ENCODE assay signal across 1 cellular context in the genomic region with DNA sequence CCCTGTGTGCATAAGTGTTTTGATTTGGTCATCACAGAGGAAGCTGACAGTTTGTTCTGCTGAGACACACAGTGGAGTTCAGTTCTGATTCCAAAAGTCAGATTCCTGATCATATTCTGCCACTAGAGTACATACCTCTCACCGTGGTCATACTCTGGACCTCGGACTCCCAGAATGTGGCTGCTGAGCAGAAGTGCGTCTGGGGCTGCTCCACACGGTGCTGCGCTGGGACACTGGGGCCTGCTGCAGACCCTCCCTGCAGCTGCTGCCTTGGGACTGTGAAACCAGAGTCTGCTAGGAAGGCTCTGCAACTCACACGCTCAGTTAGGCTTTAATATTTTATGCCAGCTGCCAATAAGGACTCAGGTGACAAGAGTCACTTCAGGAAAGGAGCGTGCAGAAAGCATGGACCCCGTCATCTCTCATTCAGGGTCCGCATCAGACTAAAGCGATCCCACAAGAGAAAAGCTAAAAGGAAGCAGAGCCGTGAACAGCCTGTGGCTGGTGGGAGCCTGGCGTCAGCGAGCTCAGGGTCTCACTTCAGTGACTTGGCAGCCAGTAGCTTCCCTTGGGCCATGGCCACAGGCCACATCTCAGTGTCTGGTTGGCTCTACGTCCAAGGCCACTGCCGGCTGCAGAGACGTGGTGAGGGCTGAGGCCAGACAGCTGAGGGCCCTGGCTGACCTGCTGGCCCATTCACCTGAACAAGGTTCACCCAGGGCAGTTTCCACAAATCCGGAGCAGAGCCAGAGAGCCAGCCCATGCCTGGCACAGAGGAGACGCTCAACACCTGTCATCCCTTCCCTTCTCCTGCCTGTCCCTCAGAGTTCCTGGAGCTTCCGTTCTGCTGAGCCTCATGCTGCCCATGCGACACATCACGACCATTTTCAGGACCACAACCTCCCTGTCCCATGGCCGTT.
TF ChIP-seq lines count a peak whose summit lies in the region.

No MANE protein-coding gene starts in this region.

TF ChIP-seq in HepG2, 621 proteins besides CTCF, POLR2A, EP300 and RAD21 (continued from another document and continues in another):
- TF ChIP-seq, protein P1, sequence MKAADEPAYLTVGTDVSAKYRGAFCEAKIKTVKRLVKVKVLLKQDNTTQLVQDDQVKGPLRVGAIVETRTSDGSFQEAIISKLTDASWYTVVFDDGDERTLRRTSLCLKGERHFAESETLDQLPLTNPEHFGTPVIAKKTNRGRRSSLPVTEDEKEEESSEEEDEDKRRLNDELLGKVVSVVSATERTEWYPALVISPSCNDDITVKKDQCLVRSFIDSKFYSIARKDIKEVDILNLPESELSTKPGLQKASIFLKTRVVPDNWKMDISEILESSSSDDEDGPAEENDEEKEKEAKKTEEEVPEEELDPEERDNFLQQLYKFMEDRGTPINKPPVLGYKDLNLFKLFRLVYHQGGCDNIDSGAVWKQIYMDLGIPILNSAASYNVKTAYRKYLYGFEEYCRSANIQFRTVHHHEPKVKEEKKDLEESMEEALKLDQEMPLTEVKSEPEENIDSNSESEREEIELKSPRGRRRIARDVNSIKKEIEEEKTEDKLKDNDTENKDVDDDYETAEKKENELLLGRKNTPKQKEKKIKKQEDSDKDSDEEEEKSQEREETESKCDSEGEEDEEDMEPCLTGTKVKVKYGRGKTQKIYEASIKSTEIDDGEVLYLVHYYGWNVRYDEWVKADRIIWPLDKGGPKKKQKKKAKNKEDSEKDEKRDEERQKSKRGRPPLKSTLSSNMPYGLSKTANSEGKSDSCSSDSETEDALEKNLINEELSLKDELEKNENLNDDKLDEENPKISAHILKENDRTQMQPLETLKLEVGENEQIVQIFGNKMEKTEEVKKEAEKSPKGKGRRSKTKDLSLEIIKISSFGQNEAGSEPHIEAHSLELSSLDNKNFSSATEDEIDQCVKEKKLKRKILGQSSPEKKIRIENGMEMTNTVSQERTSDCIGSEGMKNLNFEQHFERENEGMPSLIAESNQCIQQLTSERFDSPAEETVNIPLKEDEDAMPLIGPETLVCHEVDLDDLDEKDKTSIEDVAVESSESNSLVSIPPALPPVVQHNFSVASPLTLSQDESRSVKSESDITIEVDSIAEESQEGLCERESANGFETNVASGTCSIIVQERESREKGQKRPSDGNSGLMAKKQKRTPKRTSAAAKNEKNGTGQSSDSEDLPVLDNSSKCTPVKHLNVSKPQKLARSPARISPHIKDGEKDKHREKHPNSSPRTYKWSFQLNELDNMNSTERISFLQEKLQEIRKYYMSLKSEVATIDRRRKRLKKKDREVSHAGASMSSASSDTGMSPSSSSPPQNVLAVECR (CRISPR knock-in tag; IDR thresholded peaks at IDR 0.05; ENCODE audit: borderline replicate concordance) = peak; percentile 87
- no peak for TF ChIP-seq SYNCRIP (IDR thresholded peaks at IDR 0.05; ENCODE audit: insufficient read depth, low read depth, low read length)
- no peak for TF ChIP-seq ZNF841 (CRISPR knock-in tag; IDR thresholded peaks at IDR 0.05; ENCODE audit: borderline replicate concordance)
- TF ChIP-seq, protein P2, sequence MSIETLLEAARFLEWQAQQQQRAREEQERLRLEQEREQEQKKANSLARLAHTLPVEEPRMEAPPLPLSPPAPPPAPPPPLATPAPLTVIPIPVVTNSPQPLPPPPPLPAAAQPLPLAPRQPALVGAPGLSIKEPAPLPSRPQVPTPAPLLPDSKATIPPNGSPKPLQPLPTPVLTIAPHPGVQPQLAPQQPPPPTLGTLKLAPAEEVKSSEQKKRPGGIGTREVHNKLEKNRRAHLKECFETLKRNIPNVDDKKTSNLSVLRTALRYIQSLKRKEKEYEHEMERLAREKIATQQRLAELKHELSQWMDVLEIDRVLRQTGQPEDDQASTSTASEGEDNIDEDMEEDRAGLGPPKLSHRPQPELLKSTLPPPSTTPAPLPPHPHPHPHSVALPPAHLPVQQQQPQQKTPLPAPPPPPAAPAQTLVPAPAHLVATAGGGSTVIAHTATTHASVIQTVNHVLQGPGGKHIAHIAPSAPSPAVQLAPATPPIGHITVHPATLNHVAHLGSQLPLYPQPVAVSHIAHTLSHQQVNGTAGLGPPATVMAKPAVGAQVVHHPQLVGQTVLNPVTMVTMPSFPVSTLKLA (IDR thresholded peaks at IDR 0.05) = no peak
- TF ChIP-seq HOXA3 (CRISPR knock-in tag; IDR thresholded peaks at IDR 0.05) = peak; percentile 83
- TF ChIP-seq, protein P3, sequence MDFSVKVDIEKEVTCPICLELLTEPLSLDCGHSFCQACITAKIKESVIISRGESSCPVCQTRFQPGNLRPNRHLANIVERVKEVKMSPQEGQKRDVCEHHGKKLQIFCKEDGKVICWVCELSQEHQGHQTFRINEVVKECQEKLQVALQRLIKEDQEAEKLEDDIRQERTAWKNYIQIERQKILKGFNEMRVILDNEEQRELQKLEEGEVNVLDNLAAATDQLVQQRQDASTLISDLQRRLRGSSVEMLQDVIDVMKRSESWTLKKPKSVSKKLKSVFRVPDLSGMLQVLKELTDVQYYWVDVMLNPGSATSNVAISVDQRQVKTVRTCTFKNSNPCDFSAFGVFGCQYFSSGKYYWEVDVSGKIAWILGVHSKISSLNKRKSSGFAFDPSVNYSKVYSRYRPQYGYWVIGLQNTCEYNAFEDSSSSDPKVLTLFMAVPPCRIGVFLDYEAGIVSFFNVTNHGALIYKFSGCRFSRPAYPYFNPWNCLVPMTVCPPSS (IDR thresholded peaks at IDR 0.05) = no peak
- TF ChIP-seq, protein P4, sequence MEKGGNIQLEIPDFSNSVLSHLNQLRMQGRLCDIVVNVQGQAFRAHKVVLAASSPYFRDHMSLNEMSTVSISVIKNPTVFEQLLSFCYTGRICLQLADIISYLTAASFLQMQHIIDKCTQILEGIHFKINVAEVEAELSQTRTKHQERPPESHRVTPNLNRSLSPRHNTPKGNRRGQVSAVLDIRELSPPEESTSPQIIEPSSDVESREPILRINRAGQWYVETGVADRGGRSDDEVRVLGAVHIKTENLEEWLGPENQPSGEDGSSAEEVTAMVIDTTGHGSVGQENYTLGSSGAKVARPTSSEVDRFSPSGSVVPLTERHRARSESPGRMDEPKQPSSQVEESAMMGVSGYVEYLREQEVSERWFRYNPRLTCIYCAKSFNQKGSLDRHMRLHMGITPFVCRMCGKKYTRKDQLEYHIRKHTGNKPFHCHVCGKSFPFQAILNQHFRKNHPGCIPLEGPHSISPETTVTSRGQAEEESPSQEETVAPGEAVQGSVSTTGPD (CRISPR knock-in tag; IDR thresholded peaks at IDR 0.05) = peak; percentile 79
- peak; percentile 87; the same call in 1 of the 2 replicates for TF ChIP-seq NFKB2 (CRISPR knock-in tag; IDR thresholded peaks at IDR 0.05; ENCODE audit: borderline replicate concordance)
- peak; percentile 50; the same call in 1 of the 2 replicates for TF ChIP-seq ZNF772 (CRISPR knock-in tag; IDR thresholded peaks at IDR 0.05)
- 0 out of 2 replicates have a peak, but pooled peaks have one; percentile 15 for TF ChIP-seq ZNF749 (CRISPR knock-in tag; IDR thresholded peaks at IDR 0.05; ENCODE audit: borderline replicate concordance)
- TF ChIP-seq ZNF362 (CRISPR knock-in tag; IDR thresholded peaks at IDR 0.05; ENCODE audit: borderline replicate concordance) = peak; percentile 68
- no peak for TF ChIP-seq NFE2 (CRISPR knock-in tag; IDR thresholded peaks at IDR 0.05)
- TF ChIP-seq ZNF549 (CRISPR knock-in tag; IDR thresholded peaks at IDR 0.05) = no peak
- TF ChIP-seq ZNF512 (CRISPR knock-in tag; IDR thresholded peaks at IDR 0.05) = no peak; the same call in 1 of the 2 replicates
- TF ChIP-seq, protein P5, sequence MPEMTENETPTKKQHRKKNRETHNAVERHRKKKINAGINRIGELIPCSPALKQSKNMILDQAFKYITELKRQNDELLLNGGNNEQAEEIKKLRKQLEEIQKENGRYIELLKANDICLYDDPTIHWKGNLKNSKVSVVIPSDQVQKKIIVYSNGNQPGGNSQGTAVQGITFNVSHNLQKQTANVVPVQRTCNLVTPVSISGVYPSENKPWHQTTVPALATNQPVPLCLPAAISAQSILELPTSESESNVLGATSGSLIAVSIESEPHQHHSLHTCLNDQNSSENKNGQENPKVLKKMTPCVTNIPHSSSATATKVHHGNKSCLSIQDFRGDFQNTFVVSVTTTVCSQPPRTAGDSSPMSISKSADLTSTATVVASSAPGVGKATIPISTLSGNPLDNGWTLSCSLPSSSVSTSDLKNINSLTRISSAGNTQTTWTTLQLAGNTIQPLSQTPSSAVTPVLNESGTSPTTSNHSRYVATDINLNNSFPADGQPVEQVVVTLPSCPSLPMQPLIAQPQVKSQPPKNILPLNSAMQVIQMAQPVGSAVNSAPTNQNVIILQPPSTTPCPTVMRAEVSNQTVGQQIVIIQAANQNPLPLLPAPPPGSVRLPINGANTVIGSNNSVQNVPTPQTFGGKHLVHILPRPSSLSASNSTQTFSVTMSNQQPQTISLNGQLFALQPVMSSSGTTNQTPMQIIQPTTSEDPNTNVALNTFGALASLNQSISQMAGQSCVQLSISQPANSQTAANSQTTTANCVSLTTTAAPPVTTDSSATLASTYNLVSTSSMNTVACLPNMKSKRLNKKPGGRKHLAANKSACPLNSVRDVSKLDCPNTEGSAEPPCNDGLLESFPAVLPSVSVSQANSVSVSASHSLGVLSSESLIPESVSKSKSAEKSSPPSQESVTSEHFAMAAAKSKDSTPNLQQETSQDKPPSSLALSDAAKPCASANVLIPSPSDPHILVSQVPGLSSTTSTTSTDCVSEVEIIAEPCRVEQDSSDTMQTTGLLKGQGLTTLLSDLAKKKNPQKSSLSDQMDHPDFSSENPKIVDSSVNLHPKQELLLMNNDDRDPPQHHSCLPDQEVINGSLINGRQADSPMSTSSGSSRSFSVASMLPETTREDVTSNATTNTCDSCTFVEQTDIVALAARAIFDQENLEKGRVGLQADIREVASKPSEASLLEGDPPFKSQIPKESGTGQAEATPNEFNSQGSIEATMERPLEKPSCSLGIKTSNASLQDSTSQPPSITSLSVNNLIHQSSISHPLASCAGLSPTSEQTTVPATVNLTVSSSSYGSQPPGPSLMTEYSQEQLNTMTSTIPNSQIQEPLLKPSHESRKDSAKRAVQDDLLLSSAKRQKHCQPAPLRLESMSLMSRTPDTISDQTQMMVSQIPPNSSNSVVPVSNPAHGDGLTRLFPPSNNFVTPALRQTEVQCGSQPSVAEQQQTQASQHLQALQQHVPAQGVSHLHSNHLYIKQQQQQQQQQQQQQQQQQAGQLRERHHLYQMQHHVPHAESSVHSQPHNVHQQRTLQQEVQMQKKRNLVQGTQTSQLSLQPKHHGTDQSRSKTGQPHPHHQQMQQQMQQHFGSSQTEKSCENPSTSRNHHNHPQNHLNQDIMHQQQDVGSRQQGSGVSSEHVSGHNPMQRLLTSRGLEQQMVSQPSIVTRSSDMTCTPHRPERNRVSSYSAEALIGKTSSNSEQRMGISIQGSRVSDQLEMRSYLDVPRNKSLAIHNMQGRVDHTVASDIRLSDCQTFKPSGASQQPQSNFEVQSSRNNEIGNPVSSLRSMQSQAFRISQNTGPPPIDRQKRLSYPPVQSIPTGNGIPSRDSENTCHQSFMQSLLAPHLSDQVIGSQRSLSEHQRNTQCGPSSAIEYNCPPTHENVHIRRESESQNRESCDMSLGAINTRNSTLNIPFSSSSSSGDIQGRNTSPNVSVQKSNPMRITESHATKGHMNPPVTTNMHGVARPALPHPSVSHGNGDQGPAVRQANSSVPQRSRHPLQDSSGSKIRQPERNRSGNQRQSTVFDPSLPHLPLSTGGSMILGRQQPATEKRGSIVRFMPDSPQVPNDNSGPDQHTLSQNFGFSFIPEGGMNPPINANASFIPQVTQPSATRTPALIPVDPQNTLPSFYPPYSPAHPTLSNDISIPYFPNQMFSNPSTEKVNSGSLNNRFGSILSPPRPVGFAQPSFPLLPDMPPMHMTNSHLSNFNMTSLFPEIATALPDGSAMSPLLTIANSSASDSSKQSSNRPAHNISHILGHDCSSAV (CRISPR knock-in tag; IDR thresholded peaks at IDR 0.05; ENCODE audit: borderline replicate concordance) = no peak
- TF ChIP-seq, protein P6, sequence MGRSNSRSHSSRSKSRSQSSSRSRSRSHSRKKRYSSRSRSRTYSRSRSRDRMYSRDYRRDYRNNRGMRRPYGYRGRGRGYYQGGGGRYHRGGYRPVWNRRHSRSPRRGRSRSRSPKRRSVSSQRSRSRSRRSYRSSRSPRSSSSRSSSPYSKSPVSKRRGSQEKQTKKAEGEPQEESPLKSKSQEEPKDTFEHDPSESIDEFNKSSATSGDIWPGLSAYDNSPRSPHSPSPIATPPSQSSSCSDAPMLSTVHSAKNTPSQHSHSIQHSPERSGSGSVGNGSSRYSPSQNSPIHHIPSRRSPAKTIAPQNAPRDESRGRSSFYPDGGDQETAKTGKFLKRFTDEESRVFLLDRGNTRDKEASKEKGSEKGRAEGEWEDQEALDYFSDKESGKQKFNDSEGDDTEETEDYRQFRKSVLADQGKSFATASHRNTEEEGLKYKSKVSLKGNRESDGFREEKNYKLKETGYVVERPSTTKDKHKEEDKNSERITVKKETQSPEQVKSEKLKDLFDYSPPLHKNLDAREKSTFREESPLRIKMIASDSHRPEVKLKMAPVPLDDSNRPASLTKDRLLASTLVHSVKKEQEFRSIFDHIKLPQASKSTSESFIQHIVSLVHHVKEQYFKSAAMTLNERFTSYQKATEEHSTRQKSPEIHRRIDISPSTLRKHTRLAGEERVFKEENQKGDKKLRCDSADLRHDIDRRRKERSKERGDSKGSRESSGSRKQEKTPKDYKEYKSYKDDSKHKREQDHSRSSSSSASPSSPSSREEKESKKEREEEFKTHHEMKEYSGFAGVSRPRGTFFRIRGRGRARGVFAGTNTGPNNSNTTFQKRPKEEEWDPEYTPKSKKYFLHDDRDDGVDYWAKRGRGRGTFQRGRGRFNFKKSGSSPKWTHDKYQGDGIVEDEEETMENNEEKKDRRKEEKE (IDR thresholded peaks at IDR 0.05) = no peak
- TF ChIP-seq, protein P7, sequence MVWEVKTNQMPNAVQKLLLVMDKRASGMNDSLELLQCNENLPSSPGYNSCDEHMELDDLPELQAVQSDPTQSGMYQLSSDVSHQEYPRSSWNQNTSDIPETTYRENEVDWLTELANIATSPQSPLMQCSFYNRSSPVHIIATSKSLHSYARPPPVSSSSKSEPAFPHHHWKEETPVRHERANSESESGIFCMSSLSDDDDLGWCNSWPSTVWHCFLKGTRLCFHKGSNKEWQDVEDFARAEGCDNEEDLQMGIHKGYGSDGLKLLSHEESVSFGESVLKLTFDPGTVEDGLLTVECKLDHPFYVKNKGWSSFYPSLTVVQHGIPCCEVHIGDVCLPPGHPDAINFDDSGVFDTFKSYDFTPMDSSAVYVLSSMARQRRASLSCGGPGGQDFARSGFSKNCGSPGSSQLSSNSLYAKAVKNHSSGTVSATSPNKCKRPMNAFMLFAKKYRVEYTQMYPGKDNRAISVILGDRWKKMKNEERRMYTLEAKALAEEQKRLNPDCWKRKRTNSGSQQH (CRISPR knock-in tag; IDR thresholded peaks at IDR 0.05; ENCODE audit: low read depth) = no peak
- no peak for TF ChIP-seq CAMTA2 (CRISPR knock-in tag; IDR thresholded peaks at IDR 0.05; ENCODE audit: borderline replicate concordance)
- no peak for TF ChIP-seq MLLT10 (CRISPR knock-in tag; IDR thresholded peaks at IDR 0.05)
